In the genomic region with DNA sequence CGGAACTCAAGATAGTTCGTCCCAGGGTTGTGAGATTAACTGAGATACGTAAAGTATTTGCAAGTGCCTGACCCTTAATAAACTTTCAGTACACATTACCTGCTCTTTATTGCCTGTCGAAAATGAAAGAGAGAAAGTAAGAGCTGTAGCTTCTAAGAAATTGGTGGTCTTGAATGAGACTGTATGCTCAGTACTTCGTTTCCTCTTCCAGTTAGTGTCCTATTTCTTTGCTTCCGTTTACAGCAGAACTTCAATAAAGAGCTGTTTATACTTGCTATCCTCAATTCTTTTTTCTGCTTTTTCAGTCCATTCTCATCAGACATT, we compare ENCODE assay signal across 8 cellular contexts. TPM values are rescaled to one million over a fixed set of nuclear protein-coding genes. Genes with fewer than 3 reads are reported as not detected.
DNase-seq lines count a peak whose midpoint lies in the region; ATAC-seq and TF ChIP-seq lines count a peak whose summit lies in the region.

No MANE protein-coding gene starts in this region.

- TF ChIP-seq CTCF in right lobe of liver (IDR thresholded peaks at IDR 0.05) (no peak), upper lobe of left lung (IDR thresholded peaks at IDR 0.05) (no peak)

- H3K27ac Mint-ChIP-seq in activated naive CD4-positive, alpha-beta T cell treated with anti-CD3 and anti-CD28 coated beads, Interleukin-2, amount 50 U/mL, for 72 hours = peak overlapping the region; percentile 96 to 98

- H3K27me3 ChIP-seq in BLaER1 (no peaks in the 10 kb centered on the region), right lobe of liver (no peaks in the 10 kb centered on the region), upper lobe of left lung (no peaks in the 10 kb centered on the region)

- peaks cover 25 to 29% of the 10 kb centered on the region in 2 donors for H3K36me3 Mint-ChIP-seq in activated naive CD4-positive, alpha-beta T cell treated with anti-CD3 and anti-CD28 coated beads, Interleukin-2, amount 50 U/mL, for 72 hours

- peaks cover 49% of the 10 kb centered on the region for H4K20me1 ChIP-seq in BLaER1

- H3K27ac ChIP-seq in BLaER1 (peak overlapping the region; percentile 73), right lobe of liver (peak overlapping the region in 2 of 3 donors; percentile 11 to 61), upper lobe of left lung (peak overlapping the region; percentile 69 to 82 (median 78))

- H3K4me1 ChIP-seq in BLaER1 (peaks cover 16% of the 10 kb centered on the region), right lobe of liver (peaks cover 0 to 8% (median 3%) of the 10 kb centered on the region in 4 donors), upper lobe of left lung (peaks cover 8 to 19% (median 14%) of the 10 kb centered on the region in 4 donors)

- ATAC-seq in GM19324 (IDR thresholded peaks at IDR 0.05; ENCODE audit: low FRiP score, unreplicated experiment) (peak; percentile 61), HG03342 (IDR thresholded peaks at IDR 0.05; ENCODE audit: unreplicated experiment) (peak; percentile 63), right lobe of liver (peak in 1 of 4 donors; percentile 6), upper lobe of left lung (ENCODE audit: low FRiP score in 2 of 2) (peak in 1 of 2 donors; percentile 39)
- peak; percentile 30 to 33 for ATAC-seq in activated naive CD4-positive, alpha-beta T cell treated with anti-CD3 and anti-CD28 coated beads, Interleukin-2, amount 50 U/mL, for 72 hours

- intact Hi-C loops in right lobe of liver (cut with DNase I) = no loop called here

- 0% methylated on average over 6 of the region's 6 CpGs for WGBS in right lobe of liver (ENCODE audit: insufficient coverage, low coverage, low lambda C conversion rate, missing lambda C conversion rate)
- 1 to 3% methylated on average over 6 of the region's 6 CpGs for WGBS in upper lobe of left lung, 2 donors

- H3K9me3 ChIP-seq in BLaER1 (peaks cover 10% of the 10 kb centered on the region; the same call in 1 of the 2 replicates), right lobe of liver (no peaks in the 10 kb centered on the region), upper lobe of left lung (no peaks in the 10 kb centered on the region)

- peak overlapping the region; percentile 84 for H3K9ac ChIP-seq in BLaER1

- H3K36me3 ChIP-seq in BLaER1 = peaks cover 9% of the 10 kb centered on the region
- no peaks in the 10 kb centered on the region for H3K36me3 ChIP-seq in right lobe of liver
- no peaks in the 10 kb centered on the region for H3K36me3 ChIP-seq in upper lobe of left lung

- TF ChIP-seq POLR2A in right lobe of liver (IDR thresholded peaks at IDR 0.05) (no peak), upper lobe of left lung (IDR thresholded peaks at IDR 0.05) (no peak)

- no peak for TF ChIP-seq EP300 in upper lobe of left lung (IDR thresholded peaks at IDR 0.05)

- DNase-seq in activated naive CD4-positive, alpha-beta T cell treated with anti-CD3 and anti-CD28 coated beads, Interleukin-2, amount 50 U/mL, for 72 hours (ENCODE audit: low spot score in 2 of 2) = no peak
- DNase-seq in right lobe of liver (no peak), upper lobe of left lung (no peak), DMS 273 (lab: John Stamatoyannopoulos, UW; ENCODE audit: unreplicated experiment) (no peak)
- no peak for DNase-seq in activated CD8-positive, alpha-beta memory T cell treated with anti-CD3 and anti-CD28 coated beads for 24 hours

- peak overlapping the region; percentile 90 for H3K4me2 ChIP-seq in BLaER1

- H3K9me3 Mint-ChIP-seq in activated naive CD4-positive, alpha-beta T cell treated with anti-CD3 and anti-CD28 coated beads, Interleukin-2, amount 50 U/mL, for 72 hours = peaks cover 0 to 4% of the 10 kb centered on the region in 2 donors

- H3K4me3 ChIP-seq in BLaER1 (peak overlapping the region; percentile 89), right lobe of liver (peak overlapping the region; percentile 86 to 96 (median 87)), upper lobe of left lung (peak overlapping the region; percentile 69 to 96 (median 87))

RNA-seq across cellular contexts. Expression of a gene that starts 0.5 kb away (rescaled TPM):
- total RNA-seq in activated naive CD4-positive, alpha-beta T cell treated with anti-CD3 and anti-CD28 coated beads, Interleukin-2, amount 50 U/mL, for 72 hours = 1 to 10 TPM; 9.1 to 9.6 TPM
- 1 to 10 TPM; 3.2 to 9.5 (median 6.1) TPM for total RNA-seq in right lobe of liver
- 10 to 100 TPM in 4 of 6 donors, 1 to 10 TPM in 2; 5.1 to 18.4 (median 12.3) TPM for total RNA-seq in upper lobe of left lung
